8 cellular contexts compared by ENCODE assay signal in genomic region chr1:229341811-229342304, GRCh38. TPM values are rescaled to one million over a fixed set of nuclear protein-coding genes. Genes with fewer than 3 reads are reported as not detected.
DNase-seq lines count a peak whose midpoint lies in the region; ATAC-seq and FAIRE-seq lines count a peak whose summit lies in the region.

No MANE protein-coding gene starts in this region.

- no peaks in the 10 kb centered on the region for H3K36me3 ChIP-seq in HUES48 (ENCODE audit: control insufficient read depth, insufficient read depth, low read length)

- no peaks in the 10 kb centered on the region for H3K36me3 Mint-ChIP-seq in natural killer cell treated with Interleukin-12 subunit alpha and Interleukin-12 subunit beta and Interleukin-15 and Interleukin-18, amount 100 ng/mL, for 72 hours

- peaks cover 11% of the 10 kb centered on the region for H3K4me1 ChIP-seq in HUES48 (ENCODE audit: control insufficient read depth, insufficient read depth, low read length)

- peak overlapping the region; percentile 98 for H3K4me3 Mint-ChIP-seq in natural killer cell treated with Interleukin-12 subunit alpha and Interleukin-12 subunit beta and Interleukin-15 and Interleukin-18, amount 100 ng/mL, for 72 hours

- peak overlapping the region; percentile 76 to 82 for H3K27ac Mint-ChIP-seq in natural killer cell treated with Interleukin-12 subunit alpha and Interleukin-12 subunit beta and Interleukin-15 and Interleukin-18, amount 100 ng/mL, for 72 hours

- H3K4me1 Mint-ChIP-seq in natural killer cell treated with Interleukin-12 subunit alpha and Interleukin-12 subunit beta and Interleukin-15 and Interleukin-18, amount 100 ng/mL, for 72 hours (ENCODE audit: low read depth in 2 of 2) = peaks cover 35 to 49% of the 10 kb centered on the region in 2 donors

- H3K9ac ChIP-seq in HUES48 (ENCODE audit: low read depth, low read length) = peak overlapping the region; percentile 59; the same call in 1 of the 2 replicates

- peak; percentile 54 for DNase-seq in ELR (ENCODE audit: low read depth)
- DNase-seq in SKM-1 treated with dmso at 0.1 percent for 144 hours (lab: John Stamatoyannopoulos, UW; ENCODE audit: unreplicated experiment) = peak; percentile 98
- peak; percentile 61 for DNase-seq in natural killer cell treated with Interleukin-12 subunit alpha and Interleukin-12 subunit beta and Interleukin-15 and Interleukin-18, amount 100 ng/mL, for 72 hours (ENCODE audit: low spot score)
- no peak for DNase-seq in urothelium cell line (ENCODE audit: low spot score)
- no peak for DNase-seq in stimulated activated naive CD4-positive, alpha-beta T cell treated with Interleukin-2 at 50 U/mL for 16 hours (lab: John Stamatoyannopoulos, UW)

- H3K9me3 Mint-ChIP-seq in natural killer cell treated with Interleukin-12 subunit alpha and Interleukin-12 subunit beta and Interleukin-15 and Interleukin-18, amount 100 ng/mL, for 72 hours = no peaks in the 10 kb centered on the region

- H3K4me3 ChIP-seq in HUES48 (ENCODE audit: low read depth, low read length) = peak overlapping the region; percentile 77

- peaks cover 18% of the 10 kb centered on the region for H3K27me3 ChIP-seq in HUES48 (ENCODE audit: control insufficient read depth, insufficient read depth, low read length)

- peak overlapping the region; percentile 68 for H3K27ac ChIP-seq in HUES48 (ENCODE audit: low read depth, low read length)

- H3K9me3 ChIP-seq in HUES48 (ENCODE audit: control insufficient read depth, insufficient read depth, low read length) = no peaks in the 10 kb centered on the region

- ATAC-seq in GM21515 (IDR thresholded peaks at IDR 0.05; ENCODE audit: unreplicated experiment) (peak; percentile 27), esophagus mucosa (peak; percentile 39)
- peak; percentile 55 to 56 for ATAC-seq in natural killer cell treated with Interleukin-12 subunit alpha and Interleukin-12 subunit beta and Interleukin-15 and Interleukin-18, amount 100 ng/mL, for 72 hours

- H3K27me3 Mint-ChIP-seq in natural killer cell treated with Interleukin-12 subunit alpha and Interleukin-12 subunit beta and Interleukin-15 and Interleukin-18, amount 100 ng/mL, for 72 hours = peaks cover 8 to 14% of the 10 kb centered on the region in 2 donors

- FAIRE-seq in urothelium cell line (lab: Jason Lieb, UNC) = no peak

RNA-seq across cellular contexts. Expression of gene CCSAP, which starts 1.0 kb away (rescaled TPM):
- 3.0 TPM for total RNA-seq in esophagus mucosa
- 1 to 10 TPM; 6.7 to 6.9 TPM for total RNA-seq in natural killer cell treated with Interleukin-12 subunit alpha and Interleukin-12 subunit beta and Interleukin-15 and Interleukin-18, amount 100 ng/mL, for 72 hours

Comparison
In these comparisons a context has a peak if more than half of its experiments do, and no peak if none do; other contexts are left out.
1. DNase-seq: peak in ELR (single experiment), SKM-1 treated with dmso at 0.1 percent for 144 hours (single experiment) and natural killer cell treated with Interleukin-12 subunit alpha and Interleukin-12 subunit beta and Interleukin-15 and Interleukin-18, amount 100 ng/mL, for 72 hours (single experiment); none in urothelium cell line (single experiment) and stimulated activated naive CD4-positive, alpha-beta T cell treated with Interleukin-2 at 50 U/mL for 16 hours (single experiment).
2. Peak in every context shown above with its lines, with median percentiles within 50 percentile points of each other: ATAC-seq.